1 cellular context compared by ENCODE assay signal in genomic region chr12:124316257-124316656, GRCh38.
TF ChIP-seq lines count a peak whose summit lies in the region.

No MANE protein-coding gene starts in this region.

TF ChIP-seq in H1, 55 proteins besides CTCF, POLR2A, EP300 and RAD21:
- TF ChIP-seq CTBP2 (IDR thresholded peaks at IDR 0.05; ENCODE audit: borderline replicate concordance, insufficient read depth, insufficient read length, low read length), result no peak
- TF ChIP-seq POLR2AphosphoS5 (IDR thresholded peaks at IDR 0.05; ENCODE audit: low read depth, low read length), result no peak
- no peak for TF ChIP-seq RNF2 (IDR thresholded peaks at IDR 0.05; ENCODE audit: borderline replicate concordance, low read depth, low read length, missing control alignments, poor library complexity, severe bottlenecking)
- TF ChIP-seq USF2 (IDR thresholded peaks at IDR 0.05; ENCODE audit: low read length), result no peak
- no peak for TF ChIP-seq CBX8 (IDR thresholded peaks at IDR 0.05; ENCODE audit: borderline replicate concordance, low read depth, low read length)
- TF ChIP-seq ATF3 (IDR thresholded peaks at IDR 0.05; ENCODE audit: insufficient read depth, low read depth, low read length), result no peak
- TF ChIP-seq SP1 (IDR thresholded peaks at IDR 0.05; ENCODE audit: low read depth, low read length), result no peak
- no peak for TF ChIP-seq KDM5A (IDR thresholded peaks at IDR 0.05; ENCODE audit: low read length)
- TF ChIP-seq SP4 (IDR thresholded peaks at IDR 0.05; ENCODE audit: low read length), result no peak
- TF ChIP-seq EZH2 (IDR thresholded peaks at IDR 0.05; ENCODE audit: low read depth, low read length, severe bottlenecking), result no peak
- TF ChIP-seq TEAD4 (IDR thresholded peaks at IDR 0.05; ENCODE audit: low read depth, low read length), result no peak
- TF ChIP-seq SIX5 (IDR thresholded peaks at IDR 0.05; ENCODE audit: low read depth, low read length), result no peak
- TF ChIP-seq GTF2F1 (IDR thresholded peaks at IDR 0.05; ENCODE audit: borderline replicate concordance, low read depth, low read length), result no peak
- TF ChIP-seq RBBP5 (IDR thresholded peaks at IDR 0.05; ENCODE audit: borderline replicate concordance, low read depth, low read length), result no peak
- TF ChIP-seq PHF8 (conservative IDR thresholded peaks at IDR 0.05; ENCODE audit: low read depth, low read length), result no peak
- TF ChIP-seq TBP (IDR thresholded peaks at IDR 0.05; ENCODE audit: low read depth, low read length), result no peak
- no peak for TF ChIP-seq CEBPB (IDR thresholded peaks at IDR 0.05; ENCODE audit: low read depth, low read length)
- TF ChIP-seq HDAC2 (IDR thresholded peaks at IDR 0.05; ENCODE audit: borderline replicate concordance in 1 of 2, low read depth in 2 of 2, low read length in 2 of 2), result no peak
- TF ChIP-seq KDM4A (IDR thresholded peaks at IDR 0.05; ENCODE audit: low read depth, low read length, severe bottlenecking), result no peak
